ENCODE assay signal across 25 cellular contexts in genomic region chrX:41789374-41789773, GRCh38.
DNase-seq lines count a peak whose midpoint lies in the region; ATAC-seq and TF ChIP-seq lines count a peak whose summit lies in the region.
"Had no signal": no experiment of that assay in that cellular context is flagged by ENCODE, and none has a peak within 500 bp of the region (broad histone marks: within the 10 kb centered on the region; RNA-seq: fewer than 3 reads in every experiment).

No MANE protein-coding gene starts in this region.

- no peaks in the 10 kb centered on the region for H3K9me3 Mint-ChIP-seq in CD4-positive, CD25-positive, alpha-beta regulatory T cell
- H3K9me3 Mint-ChIP-seq: GM23338 had no signal

- H3K9ac ChIP-seq in IMR-90 (ENCODE audit: low read depth, low read length): no peak overlapping the region

- intact Hi-C loops in IMR-90 (cut with micrococcal nuclease): no loop called here

- H2AK9ac ChIP-seq in IMR-90 (replicated peaks; ENCODE audit: low read depth, low read length, poor library complexity): no peak overlapping the region

- no peaks in the 10 kb centered on the region for H3K27me3 ChIP-seq in CD4-positive, CD25-positive, alpha-beta regulatory T cell (ENCODE audit: control insufficient read depth, insufficient read depth, low read length)
- H3K27me3 ChIP-seq in IMR-90 (ENCODE audit: control insufficient read depth, insufficient read depth, low read length): no peaks in the 10 kb centered on the region; the same call in 1 of the 2 replicates
- H3K27me3 ChIP-seq in osteoblast (ENCODE audit: insufficient read depth, low read length): no peaks in the 10 kb centered on the region

- H3K4me1 ChIP-seq in CD4-positive, CD25-positive, alpha-beta regulatory T cell (ENCODE audit: control insufficient read depth, insufficient read depth, low read length, poor library complexity, severe bottlenecking): peaks cover 6% of the 10 kb centered on the region
- peaks cover 3% of the 10 kb centered on the region for H3K4me1 ChIP-seq in IMR-90 (ENCODE audit: control insufficient read depth, insufficient read depth, low read length)
- no peaks in the 10 kb centered on the region for H3K4me1 ChIP-seq in osteoblast (ENCODE audit: insufficient read depth, low read length)
- H3K4me1 ChIP-seq: HAP-1 had no signal

- no peak for TF ChIP-seq POLR2A in IMR-90 (IDR thresholded peaks at IDR 0.05; ENCODE audit: low read depth, low read length)

- no peak overlapping the region for H4K8ac ChIP-seq in IMR-90 (ENCODE audit: low read depth in 2 of 2, low read length in 2 of 2)

- no peak overlapping the region for H3K56ac ChIP-seq in IMR-90 (ENCODE audit: extremely low read depth, insufficient read depth, low read length)

- no peak overlapping the region for H3K14ac ChIP-seq in IMR-90 (replicated peaks; ENCODE audit: low read depth, low read length)

- no peak overlapping the region for H2AK5ac ChIP-seq in IMR-90 (ENCODE audit: low read depth, low read length)

- H3K27me3 Mint-ChIP-seq in CD4-positive, CD25-positive, alpha-beta regulatory T cell: no peaks in the 10 kb centered on the region

- CTCF ChIA-PET in IMR-90 (lab: Yijun Ruan, JAX): interaction anchor here (1.4 to 2.0 kb wide), 2 partner anchors 8 to 10 kb away, joined by 4 to 5 read pairs; no protein-coding TSS in a partner anchor

- no peak overlapping the region for H3K18ac ChIP-seq in IMR-90 (ENCODE audit: low read depth, low read length)

- peaks cover 4% of the 10 kb centered on the region; the same call in 1 of the 2 replicates for H3K9me1 ChIP-seq in IMR-90 (ENCODE audit: insufficient read depth, low read length)

- H2BK120ac ChIP-seq in IMR-90 (ENCODE audit: low read depth, low read length): no peak overlapping the region

- H2BK20ac ChIP-seq in IMR-90 (ENCODE audit: low read depth, low read length): no peak overlapping the region

- no peak overlapping the region for H2BK5ac ChIP-seq in IMR-90 (ENCODE audit: low read depth, low read length, poor library complexity, severe bottlenecking)

- no CpG with 5 or more reads among the region's 2 CpGs for WGBS in IMR-90 (ENCODE audit: extremely low coverage in 2 of 2, insufficient read length in 1 of 2), 2 experiments

- dilution Hi-C loops in IMR-90 (cut with HindIII; ENCODE audit: low sequenced_read_pairs, unreplicated experiment): no loop called here

- no peak overlapping the region for H3K27ac ChIP-seq in CD4-positive, CD25-positive, alpha-beta regulatory T cell (ENCODE audit: insufficient read depth, low read length, poor library complexity, severe bottlenecking)
- H3K27ac ChIP-seq in IMR-90 (ENCODE audit: insufficient read depth, low read length) (no peak overlapping the region), osteoblast (ENCODE audit: low read depth, low read length) (no peak overlapping the region)
- H3K27ac ChIP-seq: HL-60, RWPE1, SK-N-MC had no signal

- TF ChIP-seq CTCF in IMR-90 (conservative IDR thresholded peaks at IDR 0.05; ENCODE audit: low read depth, low read length) (no peak), fibroblast of villous mesenchyme (IDR thresholded peaks at IDR 0.05; ENCODE audit: insufficient read depth, low read depth, low read length) (no peak), osteoblast (IDR thresholded peaks at IDR 0.05; ENCODE audit: extremely low read depth, low read depth, low read length) (no peak)

- peaks cover 4% of the 10 kb centered on the region for H3K36me3 Mint-ChIP-seq in CD4-positive, CD25-positive, alpha-beta regulatory T cell

- H3K4me3 ChIP-seq in CD4-positive, CD25-positive, alpha-beta regulatory T cell (ENCODE audit: low read depth, low read length): no peak overlapping the region
- H3K4me3 ChIP-seq in IMR-90 (ENCODE audit: insufficient read depth, low read depth, low read length): no peak overlapping the region
- H3K4me3 ChIP-seq in fibroblast of villous mesenchyme (ENCODE audit: low read depth, low read length): no peak overlapping the region
- H3K4me3 ChIP-seq in osteoblast (ENCODE audit: insufficient read depth, low read length): no peak overlapping the region
- H3K4me3 ChIP-seq: GM23338, HAP-1, SK-N-MC had no signal

- peak overlapping the region in 2 of 4 donors; percentile 32 to 54 for H3K4me3 Mint-ChIP-seq in CD4-positive, CD25-positive, alpha-beta regulatory T cell
- H3K4me3 Mint-ChIP-seq: GM23338 had no signal

- DNase-seq in CD4-positive, CD25-positive, alpha-beta regulatory T cell: no peak
- DNase-seq in IMR-90 (no peak), fibroblast of villous mesenchyme (ENCODE audit: low read depth) (peak; percentile 22), osteoblast (ENCODE audit: insufficient read length, low spot score, missing footprints) (peak; percentile 72), DMS 273 (lab: John Stamatoyannopoulos, UW; ENCODE audit: unreplicated experiment) (no peak), NCI-H2196 (lab: John Stamatoyannopoulos, UW; ENCODE audit: unreplicated experiment) (no peak), mesenteric fat pad (ENCODE audit: low spot score) (no peak)
- DNase-seq: 8988T, AML-193, C1 segment of cervical spinal cord, DMS153, KBM-7, NCI-H1092 treated with DMSO at 0.1 percent for 48 hours, NCI-H1436 treated with DMSO at 0.1 percent for 48 hours, NCI-H1930, NCI-H2227 treated with DMSO at 0.1 percent for 48 hours, NCI-H510A treated with DMSO at 0.1 percent for 48 hours, NCI-H748 treated with DMSO at 0.1 percent for 48 hours, SHP77 treated with DMSO at 0.1 percent for 48 hours had no signal

- POLR2A ChIA-PET in IMR-90 (lab: Charles Lee; ENCODE audit: unreplicated experiment): no interaction called here

- H3K4ac ChIP-seq in IMR-90 (ENCODE audit: low read depth, low read length): no peak overlapping the region

- H4K20me1 ChIP-seq in IMR-90 (ENCODE audit: insufficient read depth, low read length): no peaks in the 10 kb centered on the region
- peaks cover 2% of the 10 kb centered on the region for H4K20me1 ChIP-seq in osteoblast (ENCODE audit: insufficient read depth, low read length)

- no peak overlapping the region for H4K5ac ChIP-seq in IMR-90 (ENCODE audit: low read depth, low read length)

- TF ChIP-seq RAD21 in IMR-90 (IDR thresholded peaks at IDR 0.05; ENCODE audit: low read length): no peak

- peak overlapping the region; percentile 48 to 74 (median 65) for H3K27ac Mint-ChIP-seq in CD4-positive, CD25-positive, alpha-beta regulatory T cell
- H3K27ac Mint-ChIP-seq: GM23338 had no signal

- H2AFZ ChIP-seq in IMR-90 (replicated peaks; ENCODE audit: low read length, poor library complexity): no peak overlapping the region
- H2AFZ ChIP-seq in osteoblast (ENCODE audit: low read length): no peak overlapping the region
- H2AFZ ChIP-seq: GM23338 had no signal

- H3K79me1 ChIP-seq in IMR-90 (ENCODE audit: low read depth in 1 of 2, low read length in 2 of 2): no peaks in the 10 kb centered on the region

- H3K4me1 Mint-ChIP-seq in CD4-positive, CD25-positive, alpha-beta regulatory T cell: peaks cover 11 to 62% (median 27%) of the 10 kb centered on the region in 4 donors
- H3K4me1 Mint-ChIP-seq: GM23338 had no signal

- H2BK15ac ChIP-seq in IMR-90 (ENCODE audit: low read depth, low read length): no peak overlapping the region

- ATAC-seq in CD4-positive, CD25-positive, alpha-beta regulatory T cell (ENCODE audit: low read depth in 2 of 2): no peak
- ATAC-seq in IMR-90 (ENCODE audit: low read depth): peak; percentile 24; the same call in 1 of the 2 replicates
- ATAC-seq: GM23338, HepG2 had no signal

- in situ Hi-C loops in IMR-90 (cut with MboI; ENCODE audit: low sequenced_read_pairs): loop anchor here (10.0 to 25.0 kb wide), 2 partner anchors 948 to 1775 kb away; no protein-coding TSS in a partner anchor

- H3K9me3 ChIP-seq in CD4-positive, CD25-positive, alpha-beta regulatory T cell (ENCODE audit: control insufficient read depth in 2 of 2, low read length in 2 of 2): no peaks in the 10 kb centered on the region
- H3K9me3 ChIP-seq in IMR-90 (ENCODE audit: control insufficient read depth, insufficient read depth, low read length) (no peaks in the 10 kb centered on the region), osteoblast (ENCODE audit: low read depth, low read length) (no peaks in the 10 kb centered on the region)
- H3K9me3 ChIP-seq: HAP-1 had no signal

- no TSS peak for BruUV-seq in IMR-90 (replicated peaks; lab: Mats Ljungman, UMichigan)

- no peak overlapping the region for H4K91ac ChIP-seq in IMR-90 (ENCODE audit: insufficient read depth, low read depth, low read length)

- no peak overlapping the region for H3K23ac ChIP-seq in IMR-90 (ENCODE audit: low read depth, low read length)

- H3K4me2 ChIP-seq in IMR-90 (ENCODE audit: low read depth, low read length): no peak overlapping the region
- no peak overlapping the region for H3K4me2 ChIP-seq in osteoblast (ENCODE audit: insufficient read depth, low read length)
- H3K4me2 ChIP-seq: GM23338 had no signal

- peaks cover 13% of the 10 kb centered on the region for H3K36me3 ChIP-seq in CD4-positive, CD25-positive, alpha-beta regulatory T cell (ENCODE audit: control insufficient read depth, insufficient read depth, low read length)
- H3K36me3 ChIP-seq in IMR-90 (ENCODE audit: control insufficient read depth, insufficient read depth, low read length) (no peaks in the 10 kb centered on the region), osteoblast (ENCODE audit: insufficient read depth, low read length) (no peaks in the 10 kb centered on the region)

- H3K79me2 ChIP-seq in osteoblast (ENCODE audit: insufficient read depth, low read length): no peaks in the 10 kb centered on the region

TF ChIP-seq in IMR-90, 13 proteins besides CTCF, POLR2A, EP300 and RAD21:
- no peak for TF ChIP-seq MAFK (IDR thresholded peaks at IDR 0.05; ENCODE audit: low read depth, low read length)

Comparison
In these comparisons a context has a peak if more than half of its experiments do, and no peak if none do; other contexts are left out.
1. DNase-seq: peak in fibroblast of villous mesenchyme (single experiment) and osteoblast (single experiment); none in CD4-positive, CD25-positive, alpha-beta regulatory T cell (0 of 3), IMR-90 (single experiment), DMS 273 (single experiment), NCI-H2196 (single experiment) and mesenteric fat pad (single experiment).